8 cellular contexts compared by ENCODE assay signal in the genomic region with DNA sequence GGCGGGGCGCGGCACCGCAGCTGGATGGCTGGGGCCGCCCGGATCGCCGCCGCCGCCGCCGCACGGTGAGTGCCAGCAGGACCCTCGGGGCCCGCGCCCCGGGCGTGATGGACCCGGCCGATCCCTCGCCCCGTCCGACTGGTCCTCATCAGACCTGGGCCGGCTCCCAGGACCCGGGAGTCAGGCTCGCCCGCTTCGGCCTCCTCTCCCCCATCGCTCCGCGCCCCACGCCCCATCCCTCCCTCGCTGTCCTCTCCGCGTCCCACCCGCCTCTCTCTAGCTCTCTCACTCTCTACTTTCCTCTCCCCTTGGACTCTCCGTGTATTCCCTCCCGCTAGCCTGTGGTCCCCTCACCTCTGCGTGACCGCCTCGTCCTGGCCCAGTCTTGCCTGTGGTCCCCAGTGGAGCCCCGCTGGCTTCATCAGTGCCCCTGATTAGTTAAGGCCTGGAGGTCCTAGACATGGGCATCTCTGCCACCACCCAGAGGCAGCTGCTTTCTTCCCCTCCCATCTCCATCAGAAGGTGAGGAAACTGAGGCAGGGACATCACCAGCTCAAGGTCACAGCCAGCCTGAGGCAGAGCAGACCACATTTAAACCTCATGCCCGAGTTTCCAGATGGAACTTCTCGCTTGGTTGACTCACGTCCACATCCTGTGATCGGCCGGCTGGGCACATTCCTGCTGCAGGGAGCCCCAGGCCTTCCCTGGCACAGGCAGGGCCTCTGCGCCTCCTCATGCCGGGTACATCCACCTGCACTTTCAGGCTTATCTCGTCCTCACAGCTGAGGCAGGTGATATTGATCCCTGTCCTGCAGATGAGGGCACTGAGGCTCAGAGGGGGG. TPM values are rescaled to one million over a fixed set of nuclear protein-coding genes. Genes with fewer than 3 reads are reported as not detected.
DNase-seq lines count a peak whose midpoint lies in the region; ATAC-seq and TF ChIP-seq lines count a peak whose summit lies in the region.

No MANE protein-coding gene starts in this region.

- CTCF ChIA-PET in Caco-2 (lab: Charles Lee), result no interaction called here

- no peaks in the 10 kb centered on the region for H3K27me3 Mint-ChIP-seq in Caco-2 (ENCODE audit: insufficient read depth, unreplicated experiment)

- H3K4me3 ChIP-seq in Caco-2 (ENCODE audit: low read depth, low read length), result peak overlapping the region; percentile 70
- H3K4me3 ChIP-seq in WERI-Rb-1 (ENCODE audit: low read depth, low read length), result peak overlapping the region; percentile 63
- peak overlapping the region; percentile 86 for H3K4me3 ChIP-seq in neuron (ENCODE audit: low read length)

- BruUV-seq in Caco-2 (replicated peaks; lab: Mats Ljungman, UMichigan), result TSS peak; percentile 43

- no peak for TF ChIP-seq CTCF in Caco-2 (IDR thresholded peaks at IDR 0.05; ENCODE audit: insufficient read depth in 1 of 2, low read depth in 1 of 2, low read length in 1 of 2, severe bottlenecking in 1 of 2, unreplicated experiment in 1 of 2)
- TF ChIP-seq CTCF in WERI-Rb-1 (IDR thresholded peaks at IDR 0.05; ENCODE audit: low read depth, low read length), result no peak

- peak overlapping the region; percentile 89 for H2AFZ ChIP-seq in neuron (ENCODE audit: low read depth, low read length)

- no peaks in the 10 kb centered on the region for H3K9me3 Mint-ChIP-seq in Caco-2 (ENCODE audit: unreplicated experiment)

- peak overlapping the region; percentile 52; the same call in 1 of the 2 replicates for H3K27ac ChIP-seq in WERI-Rb-1

- DNase-seq in Caco-2 (peak in 1 of 2 experiments; percentile 40), WERI-Rb-1 (no peak), fibroblast of peridontal ligament (ENCODE audit: extremely low read depth) (peak; percentile 71), NCI-H2029 treated with DMSO at 0.1 percent for 48 hours (lab: John Stamatoyannopoulos, UW) (no peak), SIG-M5 treated with dmso at 0.1 percent for 504 hours (lab: John Stamatoyannopoulos, UW; ENCODE audit: unreplicated experiment) (no peak)

- H3K4me3 Mint-ChIP-seq in Caco-2 (ENCODE audit: unreplicated experiment), result peak overlapping the region; percentile 89

- H3K36me3 Mint-ChIP-seq in Caco-2 (ENCODE audit: insufficient read depth, unreplicated experiment), result peaks cover 16% of the 10 kb centered on the region

- POLR2A ChIA-PET in Caco-2 (lab: Charles Lee), result interaction anchor here (0.5 to 1.0 kb wide), 3 partner anchors 15 to 35 kb away, joined by 3 to 5 read pairs (median 4); a partner anchor contains a TSS

- H3K27ac Mint-ChIP-seq in Caco-2 (ENCODE audit: unreplicated experiment), result peak overlapping the region; percentile 74

- ATAC-seq in HG02852 (IDR thresholded peaks at IDR 0.05; ENCODE audit: unreplicated experiment) (peak; percentile 12), GM19328 (IDR thresholded peaks at IDR 0.05; ENCODE audit: unreplicated experiment) (no peak)

- H3K9me3 ChIP-seq in Caco-2 (no peaks in the 10 kb centered on the region), WERI-Rb-1 (ENCODE audit: severe bottlenecking) (no peaks in the 10 kb centered on the region), neuron (ENCODE audit: low read length) (no peaks in the 10 kb centered on the region)

- H3K4me1 ChIP-seq in Caco-2, result peaks cover 9% of the 10 kb centered on the region; the same call in 1 of the 2 replicates
- H3K4me1 ChIP-seq in neuron (ENCODE audit: insufficient read depth, low read length), result peaks cover 15% of the 10 kb centered on the region

- H3K36me3 ChIP-seq in Caco-2 (ENCODE audit: control insufficient read depth, insufficient read depth, low read length) (no peaks in the 10 kb centered on the region), WERI-Rb-1 (no peaks in the 10 kb centered on the region; the same call in none of the 2 replicates), neuron (ENCODE audit: insufficient read depth, low read length) (peaks cover 6% of the 10 kb centered on the region)

- H3K27me3 ChIP-seq in Caco-2 (replicated peaks; ENCODE audit: control insufficient read depth, insufficient read depth, low read length), result no peaks in the 10 kb centered on the region
- H3K27me3 ChIP-seq in WERI-Rb-1 (ENCODE audit: insufficient read depth, low read depth, severe bottlenecking), result no peaks in the 10 kb centered on the region
- H3K27me3 ChIP-seq in neuron (ENCODE audit: insufficient read depth, low read length), result no peaks in the 10 kb centered on the region

- peaks cover 11% of the 10 kb centered on the region for H3K4me1 Mint-ChIP-seq in Caco-2 (ENCODE audit: low read depth, unreplicated experiment)

- intact Hi-C loops in Caco-2 (cut with micrococcal nuclease; ENCODE audit: unreplicated experiment), result loop anchor here (1.0 to 5.0 kb wide), 4 partner anchors 17 to 444 kb away; a partner anchor contains a TSS

RNA-seq across cellular contexts. Expression of a gene that starts 0.4 kb away (rescaled TPM):
- 27.1 and 30.8 TPM in 2 replicates for total RNA-seq in Caco-2 (2022)

RNA-seq across cellular contexts. Expression of a gene that starts 17.4 kb away (rescaled TPM):
- 191 and 196 TPM in 2 replicates for total RNA-seq in Caco-2 (2022)

RNA-seq across cellular contexts. Expression of a gene that starts 30.5 kb away (rescaled TPM):
- not detected in 2 replicates for total RNA-seq in Caco-2 (2022)

RNA-seq across cellular contexts. Expression of a gene that starts 40.1 kb away (rescaled TPM):
- 0.93 and 2.0 TPM in 2 replicates for total RNA-seq in Caco-2 (2022)

RNA-seq across cellular contexts. Expression of a gene that starts 56.3 kb away (rescaled TPM):
- total RNA-seq in Caco-2 (2022), result not detected in 2 replicates
